In the genomic region with DNA sequence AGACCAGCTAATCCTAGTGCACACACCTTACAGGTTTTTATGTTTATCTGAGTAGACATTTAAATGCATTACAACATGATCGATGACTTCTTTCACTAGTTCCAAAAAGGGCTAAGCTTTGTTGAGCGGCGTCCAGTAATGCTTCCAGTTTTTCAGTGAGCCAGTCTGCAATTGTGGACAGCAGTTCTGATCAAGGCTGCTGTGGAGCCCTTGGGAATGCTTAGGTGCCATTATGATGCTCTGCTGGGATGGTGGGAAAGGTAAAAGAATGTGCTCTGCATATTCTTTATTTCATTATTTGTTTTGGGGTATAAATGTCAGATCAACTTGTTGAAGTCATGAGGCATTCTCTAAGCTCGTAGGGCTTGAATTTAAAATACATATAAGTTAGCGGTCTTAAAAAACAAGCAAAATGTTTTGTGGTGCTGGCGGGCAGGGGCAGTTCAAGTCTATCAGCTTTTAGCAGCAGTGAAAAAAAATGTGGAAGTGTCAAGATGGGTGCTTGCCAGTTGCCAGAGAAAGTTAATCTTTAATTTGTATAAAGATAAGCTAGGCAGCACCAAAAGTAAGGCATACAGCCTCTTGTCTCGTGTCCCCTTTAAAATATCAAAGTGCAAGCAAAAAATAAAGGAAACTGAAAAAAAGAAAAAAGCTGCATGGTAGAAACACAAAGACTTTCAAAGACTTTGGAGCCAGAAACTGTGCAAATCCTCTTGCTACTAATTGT, we compare ENCODE assay signal across 1 cellular context.
TF ChIP-seq lines count a peak whose summit lies in the region.

No MANE protein-coding gene starts in this region.

TF ChIP-seq in GM23338, 12 proteins besides CTCF, POLR2A, EP300 and RAD21 (continued from another document):
- TF ChIP-seq, protein P1, sequence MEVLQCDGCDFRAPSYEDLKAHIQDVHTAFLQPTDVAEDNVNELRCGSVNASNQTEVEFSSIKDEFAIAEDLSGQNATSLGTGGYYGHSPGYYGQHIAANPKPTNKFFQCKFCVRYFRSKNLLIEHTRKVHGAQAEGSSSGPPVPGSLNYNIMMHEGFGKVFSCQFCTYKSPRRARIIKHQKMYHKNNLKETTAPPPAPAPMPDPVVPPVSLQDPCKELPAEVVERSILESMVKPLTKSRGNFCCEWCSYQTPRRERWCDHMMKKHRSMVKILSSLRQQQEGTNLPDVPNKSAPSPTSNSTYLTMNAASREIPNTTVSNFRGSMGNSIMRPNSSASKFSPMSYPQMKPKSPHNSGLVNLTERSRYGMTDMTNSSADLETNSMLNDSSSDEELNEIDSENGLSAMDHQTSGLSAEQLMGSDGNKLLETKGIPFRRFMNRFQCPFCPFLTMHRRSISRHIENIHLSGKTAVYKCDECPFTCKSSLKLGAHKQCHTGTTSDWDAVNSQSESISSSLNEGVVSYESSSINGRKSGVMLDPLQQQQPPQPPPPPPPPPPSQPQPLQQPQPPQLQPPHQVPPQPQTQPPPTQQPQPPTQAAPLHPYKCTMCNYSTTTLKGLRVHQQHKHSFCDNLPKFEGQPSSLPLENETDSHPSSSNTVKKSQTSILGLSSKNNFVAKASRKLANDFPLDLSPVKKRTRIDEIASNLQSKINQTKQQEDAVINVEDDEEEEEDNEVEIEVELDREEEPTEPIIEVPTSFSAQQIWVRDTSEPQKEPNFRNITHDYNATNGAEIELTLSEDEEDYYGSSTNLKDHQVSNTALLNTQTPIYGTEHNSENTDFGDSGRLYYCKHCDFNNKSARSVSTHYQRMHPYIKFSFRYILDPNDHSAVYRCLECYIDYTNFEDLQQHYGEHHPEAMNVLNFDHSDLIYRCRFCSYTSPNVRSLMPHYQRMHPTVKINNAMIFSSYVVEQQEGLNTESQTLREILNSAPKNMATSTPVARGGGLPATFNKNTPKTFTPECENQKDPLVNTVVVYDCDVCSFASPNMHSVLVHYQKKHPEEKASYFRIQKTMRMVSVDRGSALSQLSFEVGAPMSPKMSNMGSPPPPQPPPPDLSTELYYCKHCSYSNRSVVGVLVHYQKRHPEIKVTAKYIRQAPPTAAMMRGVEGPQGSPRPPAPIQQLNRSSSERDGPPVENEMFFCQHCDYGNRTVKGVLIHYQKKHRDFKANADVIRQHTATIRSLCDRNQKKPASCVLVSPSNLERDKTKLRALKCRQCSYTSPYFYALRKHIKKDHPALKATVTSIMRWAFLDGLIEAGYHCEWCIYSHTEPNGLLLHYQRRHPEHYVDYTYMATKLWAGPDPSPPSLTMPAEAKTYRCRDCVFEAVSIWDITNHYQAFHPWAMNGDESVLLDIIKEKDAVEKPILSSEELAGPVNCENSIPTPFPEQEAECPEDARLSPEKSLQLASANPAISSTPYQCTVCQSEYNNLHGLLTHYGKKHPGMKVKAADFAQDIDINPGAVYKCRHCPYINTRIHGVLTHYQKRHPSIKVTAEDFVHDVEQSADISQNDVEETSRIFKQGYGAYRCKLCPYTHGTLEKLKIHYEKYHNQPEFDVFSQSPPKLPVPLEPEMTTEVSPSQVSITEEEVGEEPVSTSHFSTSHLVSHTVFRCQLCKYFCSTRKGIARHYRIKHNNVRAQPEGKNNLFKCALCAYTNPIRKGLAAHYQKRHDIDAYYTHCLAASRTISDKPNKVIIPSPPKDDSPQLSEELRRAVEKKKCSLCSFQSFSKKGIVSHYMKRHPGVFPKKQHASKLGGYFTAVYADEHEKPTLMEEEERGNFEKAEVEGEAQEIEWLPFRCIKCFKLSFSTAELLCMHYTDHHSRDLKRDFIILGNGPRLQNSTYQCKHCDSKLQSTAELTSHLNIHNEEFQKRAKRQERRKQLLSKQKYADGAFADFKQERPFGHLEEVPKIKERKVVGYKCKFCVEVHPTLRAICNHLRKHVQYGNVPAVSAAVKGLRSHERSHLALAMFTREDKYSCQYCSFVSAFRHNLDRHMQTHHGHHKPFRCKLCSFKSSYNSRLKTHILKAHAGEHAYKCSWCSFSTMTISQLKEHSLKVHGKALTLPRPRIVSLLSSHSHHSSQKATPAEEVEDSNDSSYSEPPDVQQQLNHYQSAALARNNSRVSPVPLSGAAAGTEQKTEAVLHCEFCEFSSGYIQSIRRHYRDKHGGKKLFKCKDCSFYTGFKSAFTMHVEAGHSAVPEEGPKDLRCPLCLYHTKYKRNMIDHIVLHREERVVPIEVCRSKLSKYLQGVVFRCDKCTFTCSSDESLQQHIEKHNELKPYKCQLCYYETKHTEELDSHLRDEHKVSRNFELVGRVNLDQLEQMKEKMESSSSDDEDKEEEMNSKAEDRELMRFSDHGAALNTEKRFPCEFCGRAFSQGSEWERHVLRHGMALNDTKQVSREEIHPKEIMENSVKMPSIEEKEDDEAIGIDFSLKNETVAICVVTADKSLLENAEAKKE (CRISPR knock-in tag; IDR thresholded peaks at IDR 0.05): no peak
- TF ChIP-seq, protein P2, sequence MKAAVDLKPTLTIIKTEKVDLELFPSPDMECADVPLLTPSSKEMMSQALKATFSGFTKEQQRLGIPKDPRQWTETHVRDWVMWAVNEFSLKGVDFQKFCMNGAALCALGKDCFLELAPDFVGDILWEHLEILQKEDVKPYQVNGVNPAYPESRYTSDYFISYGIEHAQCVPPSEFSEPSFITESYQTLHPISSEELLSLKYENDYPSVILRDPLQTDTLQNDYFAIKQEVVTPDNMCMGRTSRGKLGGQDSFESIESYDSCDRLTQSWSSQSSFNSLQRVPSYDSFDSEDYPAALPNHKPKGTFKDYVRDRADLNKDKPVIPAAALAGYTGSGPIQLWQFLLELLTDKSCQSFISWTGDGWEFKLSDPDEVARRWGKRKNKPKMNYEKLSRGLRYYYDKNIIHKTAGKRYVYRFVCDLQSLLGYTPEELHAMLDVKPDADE (IDR thresholded peaks at IDR 0.05): no peak
- no peak for TF ChIP-seq ZNF114 (CRISPR knock-in tag; IDR thresholded peaks at IDR 0.05)
- no peak for TF ChIP-seq STAT1 (IDR thresholded peaks at IDR 0.05; ENCODE audit: unreplicated experiment)
- TF ChIP-seq, protein P3, sequence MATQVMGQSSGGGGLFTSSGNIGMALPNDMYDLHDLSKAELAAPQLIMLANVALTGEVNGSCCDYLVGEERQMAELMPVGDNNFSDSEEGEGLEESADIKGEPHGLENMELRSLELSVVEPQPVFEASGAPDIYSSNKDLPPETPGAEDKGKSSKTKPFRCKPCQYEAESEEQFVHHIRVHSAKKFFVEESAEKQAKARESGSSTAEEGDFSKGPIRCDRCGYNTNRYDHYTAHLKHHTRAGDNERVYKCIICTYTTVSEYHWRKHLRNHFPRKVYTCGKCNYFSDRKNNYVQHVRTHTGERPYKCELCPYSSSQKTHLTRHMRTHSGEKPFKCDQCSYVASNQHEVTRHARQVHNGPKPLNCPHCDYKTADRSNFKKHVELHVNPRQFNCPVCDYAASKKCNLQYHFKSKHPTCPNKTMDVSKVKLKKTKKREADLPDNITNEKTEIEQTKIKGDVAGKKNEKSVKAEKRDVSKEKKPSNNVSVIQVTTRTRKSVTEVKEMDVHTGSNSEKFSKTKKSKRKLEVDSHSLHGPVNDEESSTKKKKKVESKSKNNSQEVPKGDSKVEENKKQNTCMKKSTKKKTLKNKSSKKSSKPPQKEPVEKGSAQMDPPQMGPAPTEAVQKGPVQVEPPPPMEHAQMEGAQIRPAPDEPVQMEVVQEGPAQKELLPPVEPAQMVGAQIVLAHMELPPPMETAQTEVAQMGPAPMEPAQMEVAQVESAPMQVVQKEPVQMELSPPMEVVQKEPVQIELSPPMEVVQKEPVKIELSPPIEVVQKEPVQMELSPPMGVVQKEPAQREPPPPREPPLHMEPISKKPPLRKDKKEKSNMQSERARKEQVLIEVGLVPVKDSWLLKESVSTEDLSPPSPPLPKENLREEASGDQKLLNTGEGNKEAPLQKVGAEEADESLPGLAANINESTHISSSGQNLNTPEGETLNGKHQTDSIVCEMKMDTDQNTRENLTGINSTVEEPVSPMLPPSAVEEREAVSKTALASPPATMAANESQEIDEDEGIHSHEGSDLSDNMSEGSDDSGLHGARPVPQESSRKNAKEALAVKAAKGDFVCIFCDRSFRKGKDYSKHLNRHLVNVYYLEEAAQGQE (IDR thresholded peaks at IDR 0.05; ENCODE audit: unreplicated experiment): no peak
- no peak for TF ChIP-seq CREB1 (CRISPR knock-in tag; IDR thresholded peaks at IDR 0.05; ENCODE audit: low read depth)
- peak; percentile 20; the same call in 1 of the 2 replicates for TF ChIP-seq POLR2AphosphoS5 (IDR thresholded peaks at IDR 0.05; ENCODE audit: low read depth)
